1 cellular context compared by ENCODE assay signal in genomic region chr19:18317998-18318800, GRCh38.
TF ChIP-seq lines count a peak whose summit lies in the region.

No MANE protein-coding gene starts in this region.

TF ChIP-seq in GM23338, 12 proteins besides CTCF, POLR2A, EP300 and RAD21 (continued from another document):
- no peak for TF ChIP-seq REST (IDR thresholded peaks at IDR 0.05; ENCODE audit: unreplicated experiment)
- no peak; the same call in 1 of the 2 replicates for TF ChIP-seq POLR2AphosphoS5 (IDR thresholded peaks at IDR 0.05; ENCODE audit: low read depth)
TF ChIP-seq in GM23338: peak in this region for 0.
